In genomic region chr2:30691948-30692828, GRCh38 we compare ENCODE assay signal across 8 cellular contexts.
DNase-seq lines count a peak whose midpoint lies in the region; TF ChIP-seq lines count a peak whose summit lies in the region.
"Had no signal": no experiment of that assay in that cellular context is flagged by ENCODE, and none has a peak within 500 bp of the region (broad histone marks: within the 10 kb centered on the region; RNA-seq: fewer than 3 reads in every experiment).

No MANE protein-coding gene starts in this region.

- no peaks in the 10 kb centered on the region for H3K27me3 ChIP-seq in prostate gland (replicated peaks; ENCODE audit: insufficient read depth)
- H3K27me3 ChIP-seq: ovary had no signal

- TF ChIP-seq CTCF in GM12865 (IDR thresholded peaks at IDR 0.05; ENCODE audit: insufficient read depth, low read depth, low read length, missing control alignments), result peak; percentile 41
- peak; percentile 43 for TF ChIP-seq CTCF in foreskin fibroblast (IDR thresholded peaks at IDR 0.05; ENCODE audit: low read depth, low read length)
- TF ChIP-seq CTCF in retinal pigment epithelial cell (conservative IDR thresholded peaks at IDR 0.05; ENCODE audit: low read depth, low read length), result peak; percentile 26
- no peak for TF ChIP-seq CTCF in prostate gland (IDR thresholded peaks at IDR 0.05)

- no peak overlapping the region for H3K27ac ChIP-seq in prostate gland
- H3K27ac ChIP-seq: ovary had no signal

- H3K4me1 ChIP-seq in prostate gland (replicated peaks), result no peaks in the 10 kb centered on the region

- WGBS in prostate gland, result 89% methylated on average over 16 of the region's 16 CpGs

- DNase-seq in GM12865 (ENCODE audit: low read depth) (no peak), OCI-M1 (lab: John Stamatoyannopoulos, UW) (peak; percentile 41), foreskin fibroblast (peak; percentile 49 to 75), retinal pigment epithelial cell (ENCODE audit: low read depth) (no peak), cortex of kidney (lab: John Stamatoyannopoulos, UW) (no peak), prostate gland (ENCODE audit: low spot score) (no peak), DMS79 treated with DMSO at 0.1 percent for 48 hours (lab: John Stamatoyannopoulos, UW) (no peak)
- DNase-seq: ovary had no signal

- TF ChIP-seq POLR2A in prostate gland (IDR thresholded peaks at IDR 0.05), result no peak

- H3K9me3 ChIP-seq in prostate gland, result no peaks in the 10 kb centered on the region
- H3K9me3 ChIP-seq: ovary had no signal

- H3K4me3 ChIP-seq in GM12865 (ENCODE audit: low read depth, low read length), result no peak overlapping the region
- no peak overlapping the region for H3K4me3 ChIP-seq in foreskin fibroblast (ENCODE audit: low read depth in 1 of 2, low read length in 2 of 2)
- H3K4me3 ChIP-seq in retinal pigment epithelial cell (ENCODE audit: low read length), result no peak overlapping the region
- H3K4me3 ChIP-seq in prostate gland, result no peak overlapping the region
- H3K4me3 ChIP-seq: ovary had no signal

- intact Hi-C loops in prostate gland (cut with DNase I), result no loop called here

- no peaks in the 10 kb centered on the region for H3K36me3 ChIP-seq in prostate gland
- H3K36me3 ChIP-seq: ovary had no signal

Comparison
In these comparisons a context has a peak if more than half of its experiments do, and no peak if none do; other contexts are left out.
1. DNase-seq: peak in OCI-M1 (single experiment) and foreskin fibroblast (2 of 2); none in GM12865 (single experiment), retinal pigment epithelial cell (single experiment), cortex of kidney (single experiment), prostate gland (single experiment) and DMS79 treated with DMSO at 0.1 percent for 48 hours (single experiment).
2. CTCF ChIP-seq: peak in GM12865 (single experiment), foreskin fibroblast (single experiment) and retinal pigment epithelial cell (single experiment); none in prostate gland (0 of 4).